Comparison of ENCODE assay signal across 8 cellular contexts in genomic region chr10:68955786-68956532, GRCh38. TPM values are rescaled to one million over a fixed set of nuclear protein-coding genes. Genes with fewer than 3 reads are reported as not detected.
DNase-seq lines count a peak whose midpoint lies in the region; ATAC-seq and TF ChIP-seq lines count a peak whose summit lies in the region.

Gene DDX21 (plus strand): TSS chr10:68956170. CDS start chr10:68956226, 56 bp downstream.

- peaks cover 23% of the 10 kb centered on the region for H3K36me3 Mint-ChIP-seq in CD8-positive, alpha-beta T cell
- H3K36me3 Mint-ChIP-seq in activated CD4-positive, alpha-beta memory T cell treated with anti-CD3 and anti-CD28 coated beads, Interleukin-2, amount 10 ng/mL, durations not matched to agents 7 days and 5 days (ENCODE audit: low read depth) = peaks cover 34% of the 10 kb centered on the region

- H3K4me3 Mint-ChIP-seq in CD8-positive, alpha-beta T cell = peak within 1 kb of the TSS; percentile 100
- H3K4me3 Mint-ChIP-seq in activated CD4-positive, alpha-beta memory T cell treated with anti-CD3 and anti-CD28 coated beads, Interleukin-2, amount 10 ng/mL, durations not matched to agents 7 days and 5 days = peak within 1 kb of the TSS; percentile 94

- no peaks in the 10 kb centered on the region for H3K9me3 Mint-ChIP-seq in CD8-positive, alpha-beta T cell
- H3K9me3 Mint-ChIP-seq in activated CD4-positive, alpha-beta memory T cell treated with anti-CD3 and anti-CD28 coated beads, Interleukin-2, amount 10 ng/mL, durations not matched to agents 7 days and 5 days = no peaks in the 10 kb centered on the region

- H3K27me3 ChIP-seq in CD8-positive, alpha-beta T cell (ENCODE audit: insufficient read depth, low read length) = no peaks in the 10 kb centered on the region
- no peaks in the 10 kb centered on the region for H3K27me3 ChIP-seq in lower lobe of right lung (ENCODE audit: low read depth)

- peak; percentile 75 for ATAC-seq in CD8-positive, alpha-beta T cell
- peak; percentile 75 for ATAC-seq in GM19452 (IDR thresholded peaks at IDR 0.05; ENCODE audit: unreplicated experiment)
- ATAC-seq in lower lobe of right lung = peak; percentile 97 to 99

- peaks cover 21% of the 10 kb centered on the region for H3K4me1 ChIP-seq in CD8-positive, alpha-beta T cell (ENCODE audit: insufficient read depth, low read length)
- peaks cover 30% of the 10 kb centered on the region for H3K4me1 ChIP-seq in lower lobe of right lung

- no peaks in the 10 kb centered on the region for H3K27me3 Mint-ChIP-seq in CD8-positive, alpha-beta T cell (ENCODE audit: low read depth)
- H3K27me3 Mint-ChIP-seq in activated CD4-positive, alpha-beta memory T cell treated with anti-CD3 and anti-CD28 coated beads, Interleukin-2, amount 10 ng/mL, durations not matched to agents 7 days and 5 days = no peaks in the 10 kb centered on the region

- intact Hi-C loops in CD8-positive, alpha-beta T cell (cut with DNase I, micrococcal nuclease) = loop anchor here (1.0 to 5.0 kb wide), 12 partner anchors 33 to 624 kb away; partner anchors contain the start of genes CCAR1 (in 2 of the 2), DDX50 (in 2 of the 2), KIFBP (in 2 of the 2) and SUPV3L1 (in 2 of the 2)
- intact Hi-C loops in lower lobe of right lung (cut with DNase I) = no loop called here

- peak; percentile 71 for TF ChIP-seq CTCF in CD8-positive, alpha-beta T cell (IDR thresholded peaks at IDR 0.05)
- peak; percentile 51 for TF ChIP-seq CTCF in lower lobe of right lung (IDR thresholded peaks at IDR 0.05)

- CTCF ChIA-PET in CD8-positive, alpha-beta T cell (lab: Charles Lee) = interaction anchor here (0.6 to 4.4 kb wide), 15 partner anchors 10 to 428 kb away, joined by 3 to 27 read pairs (median 3); no protein-coding TSS in a partner anchor
- CTCF ChIA-PET in activated CD4-positive, alpha-beta memory T cell treated with anti-CD3 and anti-CD28 coated beads, Interleukin-2, amount 10 ng/mL, durations not matched to agents 7 days and 5 days (lab: Charles Lee) = interaction anchor here (0.7 to 3.3 kb wide), 15 partner anchors 14 to 248 kb away, joined by 3 to 27 read pairs (median 5); partner anchors contain the start of gene KIFBP

- peak; percentile 68 to 91 (median 84) for DNase-seq in CD8-positive, alpha-beta T cell
- DNase-seq in HK-2 (ENCODE audit: unreplicated experiment) (peak; percentile 92), NCI-H82 treated with DMSO at 0.1 percent for 48 hours (lab: John Stamatoyannopoulos, UW; ENCODE audit: unreplicated experiment) (peak; percentile 60), ecto neural progenitor cell (ENCODE audit: low spot score) (peak; percentile 86), lower lobe of right lung (peak; percentile 92)
- DNase-seq in activated CD4-positive, alpha-beta memory T cell treated with anti-CD3 and anti-CD28 coated beads, Interleukin-2, amount 10 ng/mL, durations not matched to agents 7 days and 5 days = peak; percentile 91
- DNase-seq in stimulated activated CD4-positive, alpha-beta T cell treated with anti-CD3 and anti-CD28 coated beads, TNF-alpha, amount 100 ng/mL, for 24 hours (ENCODE audit: low read depth in 3 of 3) = peak; percentile 81 to 88 (median 88)

- peaks cover 41% of the 10 kb centered on the region for H3K4me1 Mint-ChIP-seq in CD8-positive, alpha-beta T cell (ENCODE audit: low read depth)
- H3K4me1 Mint-ChIP-seq in activated CD4-positive, alpha-beta memory T cell treated with anti-CD3 and anti-CD28 coated beads, Interleukin-2, amount 10 ng/mL, durations not matched to agents 7 days and 5 days = peaks cover 36% of the 10 kb centered on the region

- H3K9me3 ChIP-seq in CD8-positive, alpha-beta T cell (ENCODE audit: low read length) = no peaks in the 10 kb centered on the region
- no peaks in the 10 kb centered on the region for H3K9me3 ChIP-seq in lower lobe of right lung

- peaks cover 6% of the 10 kb centered on the region for H3K36me3 ChIP-seq in CD8-positive, alpha-beta T cell (ENCODE audit: insufficient read depth, low read length)
- H3K36me3 ChIP-seq in lower lobe of right lung = peaks cover 17% of the 10 kb centered on the region

- H3K27ac Mint-ChIP-seq in CD8-positive, alpha-beta T cell = peak within 1 kb of the TSS; percentile 100
- peak within 1 kb of the TSS; percentile 98 for H3K27ac Mint-ChIP-seq in activated CD4-positive, alpha-beta memory T cell treated with anti-CD3 and anti-CD28 coated beads, Interleukin-2, amount 10 ng/mL, durations not matched to agents 7 days and 5 days

- peak within 1 kb of the TSS; percentile 95 for H3K27ac ChIP-seq in CD8-positive, alpha-beta T cell (ENCODE audit: low read depth, low read length)
- H3K27ac ChIP-seq in lower lobe of right lung = peak within 1 kb of the TSS; percentile 97

- H3K4me3 ChIP-seq in CD8-positive, alpha-beta T cell (ENCODE audit: low read depth, low read length) = peak within 1 kb of the TSS; percentile 96
- peak within 1 kb of the TSS; percentile 99 for H3K4me3 ChIP-seq in lower lobe of right lung

- POLR2A ChIA-PET in CD8-positive, alpha-beta T cell (lab: Charles Lee) = interaction anchor here (0.5 to 2.5 kb wide), 13 partner anchors 12 to 224 kb away, joined by 3 to 15 read pairs (median 3); partner anchors contain the start of genes DDX50 and SUPV3L1
- POLR2A ChIA-PET in activated CD4-positive, alpha-beta memory T cell treated with anti-CD3 and anti-CD28 coated beads, Interleukin-2, amount 10 ng/mL, durations not matched to agents 7 days and 5 days (lab: Charles Lee) = interaction anchor here (0.6 to 8.2 kb wide), 42 partner anchors 10 to 624 kb away, joined by 3 to 86 read pairs (median 4); partner anchors contain the start of genes CCAR1, DDX50, DNA2 and HNRNPH3

RNA-seq across cellular contexts. Expression of gene DDX21, which starts in this region (rescaled TPM):
- 100 to 1,000 TPM; 175 to 185 TPM for total RNA-seq in CD8-positive, alpha-beta T cell
- total RNA-seq in activated CD4-positive, alpha-beta memory T cell treated with anti-CD3 and anti-CD28 coated beads, Interleukin-2, amount 10 ng/mL, durations not matched to agents 7 days and 5 days = 10 to 100 TPM; 82.3 to 82.7 TPM
- 43.4 TPM for total RNA-seq in lower lobe of right lung

Comparison
In these comparisons a context has a peak if more than half of its experiments do, and no peak if none do; other contexts are left out.
1. Peak in every context shown above with its lines: DNase-seq, ATAC-seq, H3K4me3 ChIP-seq and H3K27ac ChIP-seq.